ENCODE assay signal across 8 cellular contexts in the genomic region with DNA sequence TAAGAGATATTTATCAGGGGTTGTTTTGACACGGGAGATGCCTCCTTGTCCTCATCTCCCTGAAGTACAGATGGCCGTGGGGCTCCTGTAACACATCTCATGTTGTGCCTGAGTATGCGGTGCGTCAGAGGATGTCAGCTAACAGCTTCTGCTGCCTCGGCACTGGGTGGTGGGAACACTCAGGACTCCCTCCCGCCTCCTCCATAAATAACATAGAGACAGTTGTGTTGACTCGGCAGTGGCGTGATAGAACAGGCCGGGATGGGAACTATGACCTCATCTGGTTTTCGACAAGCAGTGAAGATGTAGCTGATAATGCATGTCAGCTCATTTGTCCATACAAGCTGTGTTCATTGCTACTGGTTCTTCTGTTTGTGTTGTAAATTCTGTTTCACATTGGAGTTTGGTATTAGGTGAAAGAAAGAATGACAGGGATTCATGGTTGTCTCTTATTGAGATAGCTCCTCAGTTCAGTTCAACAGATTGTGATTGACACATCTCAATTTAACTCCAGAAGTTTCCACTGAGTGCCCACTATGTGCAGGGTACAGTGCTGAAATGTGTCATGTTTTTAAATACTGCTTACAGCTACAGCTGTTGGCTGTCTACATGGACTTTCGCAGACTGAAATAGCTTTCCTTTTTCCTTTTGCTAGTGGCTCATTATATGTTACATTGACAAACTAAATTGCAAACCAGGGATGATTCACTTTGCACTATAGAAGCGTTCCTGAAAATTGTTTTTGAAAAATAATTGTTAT.
A peak's percentile ranks its signal among the peaks of the same experiment; 100 is the strongest.
DNase-seq lines count a peak whose midpoint lies in the region; ATAC-seq and TF ChIP-seq lines count a peak whose summit lies in the region.

No MANE protein-coding gene starts in this region.

- no peak for TF ChIP-seq POLR2A in Peyer's patch (IDR thresholded peaks at IDR 0.05)

- ATAC-seq in GM21390 (IDR thresholded peaks at IDR 0.05; ENCODE audit: unreplicated experiment), result no peak

- H3K4me1 ChIP-seq in mesodermal cell (ENCODE audit: control insufficient read depth, insufficient read depth, low read length, poor library complexity, severe bottlenecking) (peaks cover 7% of the 10 kb centered on the region), Peyer's patch (peaks cover 0 to 9% (median 0%) of the 10 kb centered on the region in 4 donors)
- H3K4me1 ChIP-seq in effector memory CD4-positive, alpha-beta T cell (ENCODE audit: control insufficient read depth, insufficient read depth, low read length, poor library complexity, severe bottlenecking), result no peaks in the 10 kb centered on the region

- DNase-seq in ELF-1 (ENCODE audit: low read depth, low spot score) (peak; percentile 41), NCI-H2171 (lab: John Stamatoyannopoulos, UW) (peak; percentile 95), cerebellum (ENCODE audit: low spot score) (peak; percentile 53), Peyer's patch (no peak)
- no peak for DNase-seq in effector memory CD4-positive, alpha-beta T cell
- DNase-seq in stimulated activated naive CD4-positive, alpha-beta T cell (lab: John Stamatoyannopoulos, UW), result no peak

- 68 to 78% methylated on average over 9 to 10 of the region's 12 CpGs for WGBS in mesodermal cell (ENCODE audit: insufficient coverage in 2 of 2), 2 experiments

- H3K36me3 ChIP-seq in mesodermal cell (ENCODE audit: control insufficient read depth, insufficient read depth, low read length) (no peaks in the 10 kb centered on the region), Peyer's patch (no peaks in the 10 kb centered on the region)
- H3K36me3 ChIP-seq in effector memory CD4-positive, alpha-beta T cell (ENCODE audit: control insufficient read depth, insufficient read depth, low read length), result no peaks in the 10 kb centered on the region

- H3K4me3 ChIP-seq in mesodermal cell (ENCODE audit: extremely low read depth, insufficient read depth, low read length, poor library complexity, severe bottlenecking) (no peak overlapping the region), Peyer's patch (no peak overlapping the region)
- H3K4me3 ChIP-seq in effector memory CD4-positive, alpha-beta T cell (ENCODE audit: insufficient read depth, low read depth, low read length, poor library complexity, severe bottlenecking), result no peak overlapping the region

- TF ChIP-seq CTCF in Peyer's patch (IDR thresholded peaks at IDR 0.05), result no peak

- H3K9me3 ChIP-seq in mesodermal cell (ENCODE audit: control insufficient read depth, low read length) (no peaks in the 10 kb centered on the region), Peyer's patch (no peaks in the 10 kb centered on the region)
- H3K9me3 ChIP-seq in effector memory CD4-positive, alpha-beta T cell (ENCODE audit: control insufficient read depth, low read length), result no peaks in the 10 kb centered on the region

- H3K27me3 ChIP-seq in Peyer's patch, result no peaks in the 10 kb centered on the region
- H3K27me3 ChIP-seq in effector memory CD4-positive, alpha-beta T cell (replicated peaks; ENCODE audit: control insufficient read depth, insufficient read depth, low read length, poor library complexity, severe bottlenecking), result no peaks in the 10 kb centered on the region

- H3K27ac ChIP-seq in mesodermal cell (ENCODE audit: low read depth, low read length, severe bottlenecking) (peak overlapping the region; percentile 57), Peyer's patch (no peak overlapping the region)
- no peak overlapping the region for H3K27ac ChIP-seq in effector memory CD4-positive, alpha-beta T cell (ENCODE audit: insufficient read depth, low read length, poor library complexity, severe bottlenecking)

Comparison
In these comparisons a context has a peak if more than half of its experiments do, and no peak if none do; other contexts are left out.
1. DNase-seq: peak in ELF-1 (single experiment), NCI-H2171 (single experiment) and cerebellum (single experiment); none in Peyer's patch (0 of 3), effector memory CD4-positive, alpha-beta T cell (0 of 3) and stimulated activated naive CD4-positive, alpha-beta T cell (0 of 6).